In genomic region chr1:97508653-97509218, GRCh38 we compare ENCODE assay signal across 29 cellular contexts.
"Had no signal": no experiment of that assay in that cellular context is flagged by ENCODE, and none has a peak within 500 bp of the region (broad histone marks: within the 10 kb centered on the region; RNA-seq: fewer than 3 reads in every experiment).

No MANE protein-coding gene starts in this region.

- H3K27ac ChIP-seq: lower lobe of right lung, pancreas, prostate gland, skin epidermis, stomach, testis, thyroid gland, transverse colon, upper lobe of left lung, vagina had no signal

- H3K9me3 Mint-ChIP-seq: immature natural killer cell had no signal

- H3K9me3 ChIP-seq: lower lobe of right lung, pancreas, prostate gland, testis, thyroid gland, transverse colon, upper lobe of left lung, vagina had no signal

- DNase-seq: hippocampal formation; immature natural killer cell; kidney; lower lobe of right lung; mammary epithelial cell; mesenchymal stem cell; naive thymus-derived CD8-positive, alpha-beta T cell; nucleus accumbens; pancreas; posterior cingulate gyrus; retina; stimulated activated CD4-positive, alpha-beta T cell treated with anti-CD3 and anti-CD28 coated beads, Interleukin-12 subunit alpha, Interleukin-12 subunit beta, amount 100 ng/mL, for 4 hours; stimulated activated CD4-positive, alpha-beta T cell treated with anti-CD3 and anti-CD28 coated beads, Interleukin-15, amount 100 ng/mL, for 24 hours; stimulated activated CD4-positive, alpha-beta T cell treated with anti-CD3 and anti-CD28 coated beads, Interleukin-2, amount 100 ng/mL, for 24 hours; stimulated activated CD4-positive, alpha-beta T cell treated with anti-CD3 and anti-CD28 coated beads, Interleukin-4, amount 100 ng/mL, for 1 hour; stimulated activated naive B cell treated with anti-CD40 and anti-IgM and Interleukin-4, amounts not matched to agents 10 μg/mL and 1 μg/mL and 100 μg/mL, for 72 hours; stimulated activated naive CD8-positive, alpha-beta T cell treated with anti-CD3 and anti-CD28 coated beads, Interleukin-15, Interleukin-2, amounts not matched to agents 100 U/mL and 50 U/mL, for 24 hours; stomach; testis; thyroid gland; transverse colon; upper lobe of left lung had no signal

- FAIRE-seq: islet of Langerhans, kidney, pancreas had no signal

- H3K4me3 Mint-ChIP-seq: immature natural killer cell; naive thymus-derived CD8-positive, alpha-beta T cell; nephron; neural crest cell; stimulated activated naive B cell treated with anti-CD40 and anti-IgM and Interleukin-4, amounts not matched to agents 10 μg/mL and 1 μg/mL and 100 μg/mL, for 72 hours had no signal

- H3K4me1 ChIP-seq: lower lobe of right lung, pancreas, prostate gland, stomach, testis, thyroid gland, transverse colon, upper lobe of left lung, vagina had no signal

- H3K4me3 ChIP-seq: lower lobe of right lung, pancreas, prostate gland, skin epidermis, stomach, testis, thyroid gland, transverse colon, upper lobe of left lung, vagina had no signal

- H3K27me3 Mint-ChIP-seq: naive thymus-derived CD8-positive, alpha-beta T cell; stimulated activated naive B cell treated with anti-CD40 and anti-IgM and Interleukin-4, amounts not matched to agents 10 μg/mL and 1 μg/mL and 100 μg/mL, for 72 hours had no signal

- H3K27ac Mint-ChIP-seq: naive thymus-derived CD8-positive, alpha-beta T cell; nephron had no signal

- H3K36me3 ChIP-seq: lower lobe of right lung, pancreas, stomach, thyroid gland, transverse colon, vagina had no signal

- H3K27me3 ChIP-seq: pancreas, stomach, testis, thyroid gland, transverse colon, upper lobe of left lung, vagina had no signal

- ATAC-seq: lower lobe of right lung; naive thymus-derived CD8-positive, alpha-beta T cell; pancreas; sciatic nerve; stimulated activated naive B cell treated with anti-CD40 and anti-IgM and Interleukin-4, amounts not matched to agents 10 μg/mL and 1 μg/mL and 100 μg/mL, for 72 hours; stimulated activated naive CD8-positive, alpha-beta T cell treated with anti-CD3 and anti-CD28 coated beads, Interleukin-15, Interleukin-2, amounts not matched to agents 100 U/mL and 50 U/mL, for 24 hours had no signal
